ENCODE assay signal across 21 cellular contexts in genomic region chr19:8681345-8682021, GRCh38. TPM values are rescaled to one million over a fixed set of nuclear protein-coding genes. Genes with fewer than 3 reads are reported as not detected.
DNase-seq lines count a peak whose midpoint lies in the region; ATAC-seq and TF ChIP-seq lines count a peak whose summit lies in the region.
"Had no signal": no experiment of that assay in that cellular context is flagged by ENCODE, and none has a peak within 500 bp of the region (broad histone marks: within the 10 kb centered on the region; RNA-seq: fewer than 3 reads in every experiment).

No MANE protein-coding gene starts in this region.

- H3K9me3 Mint-ChIP-seq in activated CD8-positive, alpha-beta T cell treated with anti-CD3 and anti-CD28 coated beads, Interleukin-2, amount 10 ng/mL, durations not matched to agents 7 days and 5 days (ENCODE audit: insufficient read depth), result peaks cover 4% of the 10 kb centered on the region
- H3K9me3 Mint-ChIP-seq in activated CD8-positive, alpha-beta T cell treated with anti-CD3 and anti-CD28 coated beads for 36 hours, result peaks cover 5% of the 10 kb centered on the region
- H3K9me3 Mint-ChIP-seq in T-cell (peaks cover 0 to 9% (median 0%) of the 10 kb centered on the region in 3 donors), progenitor cell of endocrine pancreas (ENCODE audit: low read depth) (peaks cover 15% of the 10 kb centered on the region)
- peaks cover 19% of the 10 kb centered on the region for H3K9me3 Mint-ChIP-seq in stimulated activated effector memory CD8-positive, alpha-beta T cell treated with anti-CD3 and anti-CD28 coated beads, Interleukin-12 subunit alpha, Interleukin-12 subunit beta, amount 100 ng/mL, for 72 hours

- H3K4me3 Mint-ChIP-seq in activated CD8-positive, alpha-beta T cell treated with anti-CD3 and anti-CD28 coated beads, Interleukin-2, amount 10 ng/mL, durations not matched to agents 7 days and 5 days, result no peak overlapping the region
- H3K4me3 Mint-ChIP-seq in activated CD8-positive, alpha-beta T cell treated with anti-CD3 and anti-CD28 coated beads for 36 hours, result no peak overlapping the region
- H3K4me3 Mint-ChIP-seq in T-cell, result no peak overlapping the region
- no peak overlapping the region for H3K4me3 Mint-ChIP-seq in stimulated activated effector memory CD8-positive, alpha-beta T cell treated with anti-CD3 and anti-CD28 coated beads, Interleukin-12 subunit alpha, Interleukin-12 subunit beta, amount 100 ng/mL, for 72 hours
- no peak overlapping the region for H3K4me3 Mint-ChIP-seq in progenitor cell of endocrine pancreas (ENCODE audit: low read depth)
- H3K4me3 Mint-ChIP-seq: H9 had no signal

- intact Hi-C loops in activated CD8-positive, alpha-beta T cell treated with anti-CD3 and anti-CD28 coated beads for 36 hours (cut with micrococcal nuclease), result no loop called here

- H3K27me3 Mint-ChIP-seq in activated CD8-positive, alpha-beta T cell treated with anti-CD3 and anti-CD28 coated beads, Interleukin-2, amount 10 ng/mL, durations not matched to agents 7 days and 5 days (ENCODE audit: low read depth), result peaks cover 20% of the 10 kb centered on the region
- H3K27me3 Mint-ChIP-seq in activated CD8-positive, alpha-beta T cell treated with anti-CD3 and anti-CD28 coated beads for 36 hours, result no peaks in the 10 kb centered on the region
- H3K27me3 Mint-ChIP-seq in T-cell (peaks cover 0 to 2% of the 10 kb centered on the region in 2 donors), progenitor cell of endocrine pancreas (no peaks in the 10 kb centered on the region)

- peak overlapping the region; percentile 58 for H3K27ac Mint-ChIP-seq in activated CD8-positive, alpha-beta T cell treated with anti-CD3 and anti-CD28 coated beads, Interleukin-2, amount 10 ng/mL, durations not matched to agents 7 days and 5 days
- H3K27ac Mint-ChIP-seq in activated CD8-positive, alpha-beta T cell treated with anti-CD3 and anti-CD28 coated beads for 36 hours, result no peak overlapping the region
- H3K27ac Mint-ChIP-seq in T-cell, result peak overlapping the region; percentile 6 to 36
- peak overlapping the region; percentile 1 for H3K27ac Mint-ChIP-seq in stimulated activated effector memory CD8-positive, alpha-beta T cell treated with anti-CD3 and anti-CD28 coated beads, Interleukin-12 subunit alpha, Interleukin-12 subunit beta, amount 100 ng/mL, for 72 hours
- no peak overlapping the region for H3K27ac Mint-ChIP-seq in progenitor cell of endocrine pancreas

- ATAC-seq in activated CD8-positive, alpha-beta T cell treated with anti-CD3 and anti-CD28 coated beads, Interleukin-2, amount 10 ng/mL, durations not matched to agents 7 days and 5 days, result no peak
- ATAC-seq in activated CD8-positive, alpha-beta T cell treated with anti-CD3 and anti-CD28 coated beads for 36 hours, result no peak
- ATAC-seq in T-cell (replicated peaks in 1 of 4), result no peak
- ATAC-seq in stimulated activated effector memory CD8-positive, alpha-beta T cell treated with anti-CD3 and anti-CD28 coated beads, Interleukin-12 subunit alpha, Interleukin-12 subunit beta, amount 100 ng/mL, for 72 hours, result no peak
- ATAC-seq: left cardiac atrium had no signal

- POLR2A ChIA-PET in activated CD8-positive, alpha-beta T cell treated with anti-CD3 and anti-CD28 coated beads, Interleukin-2, amount 10 ng/mL, durations not matched to agents 7 days and 5 days (lab: Charles Lee), result no interaction called here
- POLR2A ChIA-PET in activated CD8-positive, alpha-beta T cell treated with anti-CD3 and anti-CD28 coated beads for 36 hours (lab: Charles Lee), result interaction anchor here (0.6 kb wide), 1 partner anchor 8 kb away, joined by 3 read pairs; no protein-coding TSS in a partner anchor
- POLR2A ChIA-PET in T-cell (lab: Charles Lee), result no interaction called here

- H3K4me1 Mint-ChIP-seq in activated CD8-positive, alpha-beta T cell treated with anti-CD3 and anti-CD28 coated beads, Interleukin-2, amount 10 ng/mL, durations not matched to agents 7 days and 5 days (ENCODE audit: low read depth), result peaks cover 41% of the 10 kb centered on the region
- H3K4me1 Mint-ChIP-seq in activated CD8-positive, alpha-beta T cell treated with anti-CD3 and anti-CD28 coated beads for 36 hours (ENCODE audit: low read depth), result peaks cover 13% of the 10 kb centered on the region
- H3K4me1 Mint-ChIP-seq in T-cell (peaks cover 0 to 19% (median 10%) of the 10 kb centered on the region in 3 donors), progenitor cell of endocrine pancreas (ENCODE audit: low read depth) (no peaks in the 10 kb centered on the region)
- H3K4me1 Mint-ChIP-seq in stimulated activated effector memory CD8-positive, alpha-beta T cell treated with anti-CD3 and anti-CD28 coated beads, Interleukin-12 subunit alpha, Interleukin-12 subunit beta, amount 100 ng/mL, for 72 hours, result peaks cover 21% of the 10 kb centered on the region
- H3K4me1 Mint-ChIP-seq: H9 had no signal

- TF ChIP-seq CTCF in activated CD8-positive, alpha-beta T cell treated with anti-CD3 and anti-CD28 coated beads for 36 hours (IDR thresholded peaks at IDR 0.05), result no peak
- no peak for TF ChIP-seq CTCF in progenitor cell of endocrine pancreas (IDR thresholded peaks at IDR 0.05; ENCODE audit: unreplicated experiment)

- peaks cover 9% of the 10 kb centered on the region for H3K36me3 Mint-ChIP-seq in activated CD8-positive, alpha-beta T cell treated with anti-CD3 and anti-CD28 coated beads, Interleukin-2, amount 10 ng/mL, durations not matched to agents 7 days and 5 days (ENCODE audit: low read depth)
- H3K36me3 Mint-ChIP-seq in activated CD8-positive, alpha-beta T cell treated with anti-CD3 and anti-CD28 coated beads for 36 hours (ENCODE audit: low read depth), result no peaks in the 10 kb centered on the region
- H3K36me3 Mint-ChIP-seq in T-cell (no peaks in the 10 kb centered on the region), progenitor cell of endocrine pancreas (ENCODE audit: insufficient read depth) (no peaks in the 10 kb centered on the region)
- H3K36me3 Mint-ChIP-seq in stimulated activated effector memory CD8-positive, alpha-beta T cell treated with anti-CD3 and anti-CD28 coated beads, Interleukin-12 subunit alpha, Interleukin-12 subunit beta, amount 100 ng/mL, for 72 hours, result no peaks in the 10 kb centered on the region

- no peak for DNase-seq in activated CD8-positive, alpha-beta T cell treated with anti-CD3 and anti-CD28 coated beads, Interleukin-2, amount 10 ng/mL, durations not matched to agents 7 days and 5 days
- no peak for DNase-seq in activated CD8-positive, alpha-beta T cell treated with anti-CD3 and anti-CD28 coated beads for 36 hours
- DNase-seq in KBM-7, result peak; percentile 25
- no peak for DNase-seq in T-cell
- DNase-seq in stimulated activated effector memory CD8-positive, alpha-beta T cell treated with anti-CD3 and anti-CD28 coated beads, Interleukin-12 subunit alpha, Interleukin-12 subunit beta, amount 100 ng/mL, for 72 hours (ENCODE audit: low spot score in 2 of 2), result no peak
- DNase-seq in progenitor cell of endocrine pancreas (ENCODE audit: low spot score, unreplicated experiment), result no peak
- no peak for DNase-seq in mesenteric fat pad (ENCODE audit: low spot score)
- DNase-seq: activated CD4-positive, alpha-beta T cell treated with anti-CD3 and anti-CD28 coated beads, Interleukin-2, amount 50 U/mL, for 1 hour; activated CD8-positive, alpha-beta memory T cell treated with anti-CD3 and anti-CD28 coated beads, Interleukin-2, amount 50 U/mL, for 48 hours; cerebellar nuclear complex; H9; head of caudate nucleus; left cardiac atrium; NCI-H2081; NCI-H774; nucleus accumbens; Peyer's patch; SJCRH30; WERI-Rb-1 had no signal

- CTCF ChIA-PET in activated CD8-positive, alpha-beta T cell treated with anti-CD3 and anti-CD28 coated beads, Interleukin-2, amount 10 ng/mL, durations not matched to agents 7 days and 5 days (lab: Charles Lee), result interaction anchor here (1.4 to 1.9 kb wide), 2 partner anchors 9 to 12 kb away, joined by 4 to 7 read pairs; no protein-coding TSS in a partner anchor
- CTCF ChIA-PET in activated CD8-positive, alpha-beta T cell treated with anti-CD3 and anti-CD28 coated beads for 36 hours (lab: Charles Lee), result interaction anchor here (1.8 kb wide), 1 partner anchor 12 kb away, joined by 7 read pairs; no protein-coding TSS in a partner anchor
- CTCF ChIA-PET in T-cell (lab: Charles Lee), result no interaction called here

- in situ Hi-C loops in KBM-7 (cut with MboI; ENCODE audit: low pct_unique_long_range_greater_than_20kb, low sequenced_read_pairs), result no loop called here

RNA-seq across cellular contexts. Expression of gene ACTL9, which starts 17.1 kb away (rescaled TPM):
- total RNA-seq in activated CD8-positive, alpha-beta T cell treated with anti-CD3 and anti-CD28 coated beads, Interleukin-2, amount 10 ng/mL, durations not matched to agents 7 days and 5 days, result not detected
- total RNA-seq in activated CD8-positive, alpha-beta T cell treated with anti-CD3 and anti-CD28 coated beads for 36 hours, result not detected
- total RNA-seq in T-cell, result not detected
- not detected in 2 replicates for total RNA-seq in progenitor cell of endocrine pancreas
- total RNA-seq in mesenteric fat pad, result not detected
- total RNA-seq: H9, left cardiac atrium, myocyte, Peyer's patch, SJCRH30, urinary bladder had no signal

RNA-seq across cellular contexts. Expression of gene OR2Z1, which starts 40.0 kb away (rescaled TPM):
- total RNA-seq in activated CD8-positive, alpha-beta T cell treated with anti-CD3 and anti-CD28 coated beads, Interleukin-2, amount 10 ng/mL, durations not matched to agents 7 days and 5 days, result not detected
- total RNA-seq in activated CD8-positive, alpha-beta T cell treated with anti-CD3 and anti-CD28 coated beads for 36 hours, result not detected
- total RNA-seq in T-cell, result not detected
- total RNA-seq in progenitor cell of endocrine pancreas, result not detected in 2 replicates
- total RNA-seq in mesenteric fat pad, result not detected
- total RNA-seq: H9, left cardiac atrium, myocyte, Peyer's patch, SJCRH30, urinary bladder had no signal

RNA-seq across cellular contexts. Expression of gene NFILZ, which starts 51.0 kb away (rescaled TPM):
- total RNA-seq in activated CD8-positive, alpha-beta T cell treated with anti-CD3 and anti-CD28 coated beads, Interleukin-2, amount 10 ng/mL, durations not matched to agents 7 days and 5 days, result not detected
- total RNA-seq in activated CD8-positive, alpha-beta T cell treated with anti-CD3 and anti-CD28 coated beads for 36 hours, result not detected
- not detected for total RNA-seq in T-cell
- total RNA-seq in progenitor cell of endocrine pancreas, result not detected in 2 replicates
- total RNA-seq in mesenteric fat pad, result not detected
- total RNA-seq: H9, left cardiac atrium, myocyte, Peyer's patch, SJCRH30, urinary bladder had no signal

Comparison
In these comparisons a context has a peak if more than half of its experiments do, and no peak if none do; other contexts are left out.
1. H3K27ac Mint-ChIP-seq: peak in activated CD8-positive, alpha-beta T cell treated with anti-CD3 and anti-CD28 coated beads, Interleukin-2, amount 10 ng/mL, durations not matched to agents 7 days and 5 days (single experiment), T-cell (2 of 2) and stimulated activated effector memory CD8-positive, alpha-beta T cell treated with anti-CD3 and anti-CD28 coated beads, Interleukin-12 subunit alpha, Interleukin-12 subunit beta, amount 100 ng/mL, for 72 hours (single experiment); none in activated CD8-positive, alpha-beta T cell treated with anti-CD3 and anti-CD28 coated beads for 36 hours (single experiment) and progenitor cell of endocrine pancreas (single experiment).
2. CTCF ChIA-PET loops: an anchor here in activated CD8-positive, alpha-beta T cell treated with anti-CD3 and anti-CD28 coated beads, Interleukin-2, amount 10 ng/mL, durations not matched to agents 7 days and 5 days (1.4 to 1.9 kb wide) and activated CD8-positive, alpha-beta T cell treated with anti-CD3 and anti-CD28 coated beads for 36 hours (1.8 kb wide); none called in T-cell.